Comparison of ENCODE assay signal across 1 cellular context in the genomic region with DNA sequence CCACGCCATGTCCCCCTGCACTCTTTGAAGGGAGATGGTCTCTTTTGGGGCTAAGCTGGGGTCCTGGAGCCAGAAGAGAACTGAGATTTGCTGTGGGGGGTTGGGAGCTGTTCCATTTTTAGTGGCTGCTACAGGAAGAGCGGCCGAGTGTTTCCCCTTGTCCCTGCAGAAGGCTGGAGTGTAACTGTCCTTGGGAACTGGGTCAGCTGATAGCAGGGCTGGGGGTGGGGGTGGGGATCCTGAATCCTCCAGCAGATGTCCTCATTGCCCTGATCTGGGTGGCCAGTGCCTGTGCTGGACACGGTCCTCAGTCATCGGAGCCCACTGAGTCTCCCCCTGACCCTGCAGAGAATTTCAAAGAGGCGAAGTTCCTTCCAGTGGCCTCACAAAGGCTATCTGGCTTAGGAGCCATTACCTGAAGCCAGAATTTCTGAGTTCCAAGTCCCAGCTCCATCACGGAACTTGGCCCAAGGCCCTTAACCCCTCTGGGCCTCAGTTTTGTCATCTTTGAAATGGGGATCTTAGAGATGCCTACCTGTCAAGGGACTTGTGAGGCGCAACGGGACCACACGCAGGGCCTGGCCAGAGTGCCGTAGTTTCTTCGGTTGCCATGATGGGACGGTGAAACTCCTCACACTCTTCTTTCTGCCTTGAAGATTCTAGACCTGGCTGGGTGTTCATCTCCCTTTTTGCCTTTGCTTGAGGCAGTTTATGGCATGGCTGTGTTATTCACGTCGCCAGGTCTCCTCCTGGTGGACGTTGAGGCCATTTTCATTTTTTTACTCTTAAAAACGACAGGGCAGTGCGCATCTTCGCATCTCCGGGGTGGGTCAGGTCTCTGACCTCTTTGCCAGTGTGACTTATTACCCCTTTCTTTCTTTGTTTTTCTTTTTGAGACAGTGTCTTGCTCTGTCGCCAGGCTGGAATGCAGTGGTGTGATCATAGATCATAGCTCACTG.
A peak's percentile ranks its signal among the peaks of the same experiment; 100 is the strongest.
TF ChIP-seq lines count a peak whose summit lies in the region.

No MANE protein-coding gene starts in this region.

TF ChIP-seq in K562, 482 proteins besides CTCF, POLR2A, EP300 and RAD21 (continued from another document and continues in another):
- TF ChIP-seq POLR2AphosphoS2 (IDR thresholded peaks at IDR 0.05; ENCODE audit: low read length) (no peak), EZH2 (IDR thresholded peaks at IDR 0.05; ENCODE audit: borderline replicate concordance, low read depth, low read length) (no peak), ETV6 (IDR thresholded peaks at IDR 0.05; ENCODE audit: borderline replicate concordance in 1 of 2, low read depth in 2 of 2, low read length in 1 of 2) (no peak), ETV6 (CRISPR knock-in tag; IDR thresholded peaks at IDR 0.05; ENCODE audit: borderline replicate concordance) (no peak), ZFPM2 (CRISPR knock-in tag; IDR thresholded peaks at IDR 0.05) (no peak), HMG20A (CRISPR knock-in tag; conservative IDR thresholded peaks at IDR 0.05) (no peak), ZBTB7A (IDR thresholded peaks at IDR 0.05; ENCODE audit: borderline replicate concordance, control insufficient read depth, low read depth, low read length) (peak; percentile 56; the same call in 1 of the 2 replicates), ZNF707 (CRISPR knock-in tag; conservative IDR thresholded peaks at IDR 0.05) (no peak), DNMT1 (IDR thresholded peaks at IDR 0.05) (no peak), HDAC2 (IDR thresholded peaks at IDR 0.05) (peak; percentile 88), ZBTB17 (CRISPR knock-in tag; IDR thresholded peaks at IDR 0.05) (0 out of 2 replicates have a peak, but pooled peaks have one; percentile 24), ZNF551 (CRISPR knock-in tag; IDR thresholded peaks at IDR 0.05) (no peak), MXI1 (IDR thresholded peaks at IDR 0.05; ENCODE audit: low read depth, low read length) (no peak), ARID2 (IDR thresholded peaks at IDR 0.05) (no peak), FOXJ2 (tag; IDR thresholded peaks at IDR 0.05) (no peak), ZNF134 (CRISPR knock-in tag; conservative IDR thresholded peaks at IDR 0.05) (no peak), FOXA3 (CRISPR knock-in tag; conservative IDR thresholded peaks at IDR 0.05 in 1 of 2, IDR thresholded peaks at IDR 0.05 in 1 of 2) (0 out of 4 replicates have a peak, but pooled peaks of 1 of the 2 experiments have one; percentile 31), PML (IDR thresholded peaks at IDR 0.05; ENCODE audit: low read length) (no peak; the same call in 1 of the 2 replicates), CCNT2 (IDR thresholded peaks at IDR 0.05; ENCODE audit: borderline replicate concordance, extremely low read depth, insufficient read length, low read depth, low read length) (no peak), SMARCA5 (IDR thresholded peaks at IDR 0.05) (peak; percentile 90; the same call in 1 of the 2 replicates), KDM1A (IDR thresholded peaks at IDR 0.05) (peak; percentile 74 to 87), PTBP1 (IDR thresholded peaks at IDR 0.05; ENCODE audit: low read depth, low read length) (0 out of 2 replicates have a peak, but pooled peaks have one; percentile 67), ZNF124 (CRISPR knock-in tag; IDR thresholded peaks at IDR 0.05) (no peak), HCFC1 (IDR thresholded peaks at IDR 0.05; ENCODE audit: low read depth, low read length) (no peak), ESRRA (IDR thresholded peaks at IDR 0.05; ENCODE audit: borderline replicate concordance, low read depth) (peak; percentile 84), SMC3 (conservative IDR thresholded peaks at IDR 0.05; ENCODE audit: insufficient read depth, low read depth, low read length) (peak; percentile 34; the same call in 1 of the 2 replicates), TAF9B (IDR thresholded peaks at IDR 0.05; ENCODE audit: partially characterized antibody) (no peak), DDX20 (tag; IDR thresholded peaks at IDR 0.05; ENCODE audit: low read depth) (no peak)
- TF ChIP-seq, protein P1, sequence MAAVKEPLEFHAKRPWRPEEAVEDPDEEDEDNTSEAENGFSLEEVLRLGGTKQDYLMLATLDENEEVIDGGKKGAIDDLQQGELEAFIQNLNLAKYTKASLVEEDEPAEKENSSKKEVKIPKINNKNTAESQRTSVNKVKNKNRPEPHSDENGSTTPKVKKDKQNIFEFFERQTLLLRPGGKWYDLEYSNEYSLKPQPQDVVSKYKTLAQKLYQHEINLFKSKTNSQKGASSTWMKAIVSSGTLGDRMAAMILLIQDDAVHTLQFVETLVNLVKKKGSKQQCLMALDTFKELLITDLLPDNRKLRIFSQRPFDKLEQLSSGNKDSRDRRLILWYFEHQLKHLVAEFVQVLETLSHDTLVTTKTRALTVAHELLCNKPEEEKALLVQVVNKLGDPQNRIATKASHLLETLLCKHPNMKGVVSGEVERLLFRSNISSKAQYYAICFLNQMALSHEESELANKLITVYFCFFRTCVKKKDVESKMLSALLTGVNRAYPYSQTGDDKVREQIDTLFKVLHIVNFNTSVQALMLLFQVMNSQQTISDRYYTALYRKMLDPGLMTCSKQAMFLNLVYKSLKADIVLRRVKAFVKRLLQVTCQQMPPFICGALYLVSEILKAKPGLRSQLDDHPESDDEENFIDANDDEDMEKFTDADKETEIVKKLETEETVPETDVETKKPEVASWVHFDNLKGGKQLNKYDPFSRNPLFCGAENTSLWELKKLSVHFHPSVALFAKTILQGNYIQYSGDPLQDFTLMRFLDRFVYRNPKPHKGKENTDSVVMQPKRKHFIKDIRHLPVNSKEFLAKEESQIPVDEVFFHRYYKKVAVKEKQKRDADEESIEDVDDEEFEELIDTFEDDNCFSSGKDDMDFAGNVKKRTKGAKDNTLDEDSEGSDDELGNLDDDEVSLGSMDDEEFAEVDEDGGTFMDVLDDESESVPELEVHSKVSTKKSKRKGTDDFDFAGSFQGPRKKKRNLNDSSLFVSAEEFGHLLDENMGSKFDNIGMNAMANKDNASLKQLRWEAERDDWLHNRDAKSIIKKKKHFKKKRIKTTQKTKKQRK (IDR thresholded peaks at IDR 0.05; ENCODE audit: borderline replicate concordance, low read depth, low read length) = no peak
- TF ChIP-seq, protein P2, sequence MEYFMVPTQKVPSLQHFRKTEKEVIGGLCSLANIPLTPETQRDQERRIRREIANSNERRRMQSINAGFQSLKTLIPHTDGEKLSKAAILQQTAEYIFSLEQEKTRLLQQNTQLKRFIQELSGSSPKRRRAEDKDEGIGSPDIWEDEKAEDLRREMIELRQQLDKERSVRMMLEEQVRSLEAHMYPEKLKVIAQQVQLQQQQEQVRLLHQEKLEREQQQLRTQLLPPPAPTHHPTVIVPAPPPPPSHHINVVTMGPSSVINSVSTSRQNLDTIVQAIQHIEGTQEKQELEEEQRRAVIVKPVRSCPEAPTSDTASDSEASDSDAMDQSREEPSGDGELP (CRISPR knock-in tag; IDR thresholded peaks at IDR 0.05; ENCODE audit: borderline replicate concordance) = peak; percentile 88; the same call in 1 of the 2 replicates
- TF ChIP-seq, protein P3, sequence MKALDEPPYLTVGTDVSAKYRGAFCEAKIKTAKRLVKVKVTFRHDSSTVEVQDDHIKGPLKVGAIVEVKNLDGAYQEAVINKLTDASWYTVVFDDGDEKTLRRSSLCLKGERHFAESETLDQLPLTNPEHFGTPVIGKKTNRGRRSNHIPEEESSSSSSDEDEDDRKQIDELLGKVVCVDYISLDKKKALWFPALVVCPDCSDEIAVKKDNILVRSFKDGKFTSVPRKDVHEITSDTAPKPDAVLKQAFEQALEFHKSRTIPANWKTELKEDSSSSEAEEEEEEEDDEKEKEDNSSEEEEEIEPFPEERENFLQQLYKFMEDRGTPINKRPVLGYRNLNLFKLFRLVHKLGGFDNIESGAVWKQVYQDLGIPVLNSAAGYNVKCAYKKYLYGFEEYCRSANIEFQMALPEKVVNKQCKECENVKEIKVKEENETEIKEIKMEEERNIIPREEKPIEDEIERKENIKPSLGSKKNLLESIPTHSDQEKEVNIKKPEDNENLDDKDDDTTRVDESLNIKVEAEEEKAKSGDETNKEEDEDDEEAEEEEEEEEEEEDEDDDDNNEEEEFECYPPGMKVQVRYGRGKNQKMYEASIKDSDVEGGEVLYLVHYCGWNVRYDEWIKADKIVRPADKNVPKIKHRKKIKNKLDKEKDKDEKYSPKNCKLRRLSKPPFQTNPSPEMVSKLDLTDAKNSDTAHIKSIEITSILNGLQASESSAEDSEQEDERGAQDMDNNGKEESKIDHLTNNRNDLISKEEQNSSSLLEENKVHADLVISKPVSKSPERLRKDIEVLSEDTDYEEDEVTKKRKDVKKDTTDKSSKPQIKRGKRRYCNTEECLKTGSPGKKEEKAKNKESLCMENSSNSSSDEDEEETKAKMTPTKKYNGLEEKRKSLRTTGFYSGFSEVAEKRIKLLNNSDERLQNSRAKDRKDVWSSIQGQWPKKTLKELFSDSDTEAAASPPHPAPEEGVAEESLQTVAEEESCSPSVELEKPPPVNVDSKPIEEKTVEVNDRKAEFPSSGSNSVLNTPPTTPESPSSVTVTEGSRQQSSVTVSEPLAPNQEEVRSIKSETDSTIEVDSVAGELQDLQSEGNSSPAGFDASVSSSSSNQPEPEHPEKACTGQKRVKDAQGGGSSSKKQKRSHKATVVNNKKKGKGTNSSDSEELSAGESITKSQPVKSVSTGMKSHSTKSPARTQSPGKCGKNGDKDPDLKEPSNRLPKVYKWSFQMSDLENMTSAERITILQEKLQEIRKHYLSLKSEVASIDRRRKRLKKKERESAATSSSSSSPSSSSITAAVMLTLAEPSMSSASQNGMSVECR (CRISPR knock-in tag; IDR thresholded peaks at IDR 0.05) = 0 out of 2 replicates have a peak, but pooled peaks have one; percentile 22
- TF ChIP-seq, protein P4, sequence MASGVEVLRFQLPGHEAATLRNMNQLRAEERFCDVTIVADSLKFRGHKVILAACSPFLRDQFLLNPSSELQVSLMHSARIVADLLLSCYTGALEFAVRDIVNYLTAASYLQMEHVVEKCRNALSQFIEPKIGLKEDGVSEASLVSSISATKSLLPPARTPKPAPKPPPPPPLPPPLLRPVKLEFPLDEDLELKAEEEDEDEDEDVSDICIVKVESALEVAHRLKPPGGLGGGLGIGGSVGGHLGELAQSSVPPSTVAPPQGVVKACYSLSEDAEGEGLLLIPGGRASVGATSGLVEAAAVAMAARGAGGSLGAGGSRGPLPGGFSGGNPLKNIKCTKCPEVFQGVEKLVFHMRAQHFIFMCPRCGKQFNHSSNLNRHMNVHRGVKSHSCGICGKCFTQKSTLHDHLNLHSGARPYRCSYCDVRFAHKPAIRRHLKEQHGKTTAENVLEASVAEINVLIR (CRISPR knock-in tag; IDR thresholded peaks at IDR 0.05) = no peak
- TF ChIP-seq, protein P5, sequence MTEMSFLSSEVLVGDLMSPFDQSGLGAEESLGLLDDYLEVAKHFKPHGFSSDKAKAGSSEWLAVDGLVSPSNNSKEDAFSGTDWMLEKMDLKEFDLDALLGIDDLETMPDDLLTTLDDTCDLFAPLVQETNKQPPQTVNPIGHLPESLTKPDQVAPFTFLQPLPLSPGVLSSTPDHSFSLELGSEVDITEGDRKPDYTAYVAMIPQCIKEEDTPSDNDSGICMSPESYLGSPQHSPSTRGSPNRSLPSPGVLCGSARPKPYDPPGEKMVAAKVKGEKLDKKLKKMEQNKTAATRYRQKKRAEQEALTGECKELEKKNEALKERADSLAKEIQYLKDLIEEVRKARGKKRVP (CRISPR knock-in tag; IDR thresholded peaks at IDR 0.05) = no peak
- TF ChIP-seq, protein P6, sequence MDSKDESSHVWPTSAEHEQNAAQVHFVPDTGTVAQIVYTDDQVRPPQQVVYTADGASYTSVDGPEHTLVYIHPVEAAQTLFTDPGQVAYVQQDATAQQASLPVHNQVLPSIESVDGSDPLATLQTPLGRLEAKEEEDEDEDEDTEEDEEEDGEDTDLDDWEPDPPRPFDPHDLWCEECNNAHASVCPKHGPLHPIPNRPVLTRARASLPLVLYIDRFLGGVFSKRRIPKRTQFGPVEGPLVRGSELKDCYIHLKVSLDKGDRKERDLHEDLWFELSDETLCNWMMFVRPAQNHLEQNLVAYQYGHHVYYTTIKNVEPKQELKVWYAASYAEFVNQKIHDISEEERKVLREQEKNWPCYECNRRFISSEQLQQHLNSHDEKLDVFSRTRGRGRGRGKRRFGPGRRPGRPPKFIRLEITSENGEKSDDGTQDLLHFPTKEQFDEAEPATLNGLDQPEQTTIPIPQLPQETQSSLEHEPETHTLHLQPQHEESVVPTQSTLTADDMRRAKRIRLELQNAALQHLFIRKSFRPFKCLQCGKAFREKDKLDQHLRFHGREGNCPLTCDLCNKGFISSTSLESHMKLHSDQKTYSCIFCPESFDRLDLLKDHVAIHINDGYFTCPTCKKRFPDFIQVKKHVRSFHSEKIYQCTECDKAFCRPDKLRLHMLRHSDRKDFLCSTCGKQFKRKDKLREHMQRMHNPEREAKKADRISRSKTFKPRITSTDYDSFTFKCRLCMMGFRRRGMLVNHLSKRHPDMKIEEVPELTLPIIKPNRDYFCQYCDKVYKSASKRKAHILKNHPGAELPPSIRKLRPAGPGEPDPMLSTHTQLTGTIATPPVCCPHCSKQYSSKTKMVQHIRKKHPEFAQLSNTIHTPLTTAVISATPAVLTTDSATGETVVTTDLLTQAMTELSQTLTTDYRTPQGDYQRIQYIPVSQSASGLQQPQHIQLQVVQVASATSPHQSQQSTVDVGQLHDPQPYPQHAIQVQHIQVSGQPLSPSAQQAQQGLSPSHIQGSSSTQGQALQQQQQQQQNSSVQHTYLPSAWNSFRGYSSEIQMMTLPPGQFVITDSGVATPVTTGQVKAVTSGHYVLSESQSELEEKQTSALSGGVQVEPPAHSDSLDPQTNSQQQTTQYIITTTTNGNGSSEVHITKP (IDR thresholded peaks at IDR 0.05; ENCODE audit: partially characterized antibody) = peak; percentile 61
- TF ChIP-seq, protein P7, sequence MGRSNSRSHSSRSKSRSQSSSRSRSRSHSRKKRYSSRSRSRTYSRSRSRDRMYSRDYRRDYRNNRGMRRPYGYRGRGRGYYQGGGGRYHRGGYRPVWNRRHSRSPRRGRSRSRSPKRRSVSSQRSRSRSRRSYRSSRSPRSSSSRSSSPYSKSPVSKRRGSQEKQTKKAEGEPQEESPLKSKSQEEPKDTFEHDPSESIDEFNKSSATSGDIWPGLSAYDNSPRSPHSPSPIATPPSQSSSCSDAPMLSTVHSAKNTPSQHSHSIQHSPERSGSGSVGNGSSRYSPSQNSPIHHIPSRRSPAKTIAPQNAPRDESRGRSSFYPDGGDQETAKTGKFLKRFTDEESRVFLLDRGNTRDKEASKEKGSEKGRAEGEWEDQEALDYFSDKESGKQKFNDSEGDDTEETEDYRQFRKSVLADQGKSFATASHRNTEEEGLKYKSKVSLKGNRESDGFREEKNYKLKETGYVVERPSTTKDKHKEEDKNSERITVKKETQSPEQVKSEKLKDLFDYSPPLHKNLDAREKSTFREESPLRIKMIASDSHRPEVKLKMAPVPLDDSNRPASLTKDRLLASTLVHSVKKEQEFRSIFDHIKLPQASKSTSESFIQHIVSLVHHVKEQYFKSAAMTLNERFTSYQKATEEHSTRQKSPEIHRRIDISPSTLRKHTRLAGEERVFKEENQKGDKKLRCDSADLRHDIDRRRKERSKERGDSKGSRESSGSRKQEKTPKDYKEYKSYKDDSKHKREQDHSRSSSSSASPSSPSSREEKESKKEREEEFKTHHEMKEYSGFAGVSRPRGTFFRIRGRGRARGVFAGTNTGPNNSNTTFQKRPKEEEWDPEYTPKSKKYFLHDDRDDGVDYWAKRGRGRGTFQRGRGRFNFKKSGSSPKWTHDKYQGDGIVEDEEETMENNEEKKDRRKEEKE (IDR thresholded peaks at IDR 0.05; ENCODE audit: borderline replicate concordance in 1 of 2, control insufficient read depth in 1 of 2, low read depth in 2 of 2, low read length in 1 of 2) = no peak
